ENCODE assay signal across 9 cellular contexts in the genomic region with DNA sequence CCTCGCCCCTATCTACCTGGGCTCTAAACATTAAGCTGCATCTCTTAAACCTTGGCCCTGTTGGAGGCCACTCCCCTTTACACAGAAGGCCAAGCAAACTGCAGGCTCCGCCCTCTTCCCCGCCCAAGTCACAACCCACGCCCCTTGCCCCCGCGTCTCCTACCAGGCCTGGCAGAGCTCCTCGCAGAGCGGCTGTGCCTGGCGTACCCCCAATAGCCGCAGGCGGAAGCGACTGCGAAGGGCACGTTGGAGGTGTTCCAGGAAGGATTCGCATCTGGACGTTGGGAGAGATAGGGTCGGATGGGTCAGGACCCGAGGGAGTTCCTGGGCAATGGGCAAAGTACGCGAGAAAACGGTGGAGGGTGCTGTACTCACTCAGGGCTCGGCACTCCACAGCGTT. TPM values are rescaled to one million over a fixed set of nuclear protein-coding genes. Genes with fewer than 3 reads are reported as not detected.
A peak's percentile ranks its signal among the peaks of the same experiment; 100 is the strongest.
DNase-seq lines count a peak whose midpoint lies in the region; ATAC-seq and TF ChIP-seq lines count a peak whose summit lies in the region.
"Had no signal": no experiment of that assay in that cellular context is flagged by ENCODE, and none has a peak within 500 bp of the region (broad histone marks: within the 10 kb centered on the region; RNA-seq: fewer than 3 reads in every experiment).

No MANE protein-coding gene starts in this region.

- H3K36me3 Mint-ChIP-seq in naive thymus-derived CD8-positive, alpha-beta T cell: peaks cover 2 to 15% (median 6%) of the 10 kb centered on the region in 3 donors

- TF ChIP-seq CTCF in GM13976 (IDR thresholded peaks at IDR 0.05; ENCODE audit: borderline replicate concordance, control extremely low read depth, extremely low read depth, insufficient read depth, missing control alignments): no peak
- no peak for TF ChIP-seq CTCF in WERI-Rb-1 (IDR thresholded peaks at IDR 0.05; ENCODE audit: low read depth, low read length)

- ATAC-seq in naive thymus-derived CD8-positive, alpha-beta T cell: peak; percentile 19 to 44
- no peak for ATAC-seq in GM21825 (IDR thresholded peaks at IDR 0.05; ENCODE audit: unreplicated experiment)
- no peak for ATAC-seq in GM18511 (IDR thresholded peaks at IDR 0.05; ENCODE audit: unreplicated experiment)

- POLR2A ChIA-PET in naive thymus-derived CD8-positive, alpha-beta T cell (lab: Charles Lee): no interaction called here

- no peak overlapping the region for H3K4me3 Mint-ChIP-seq in naive thymus-derived CD8-positive, alpha-beta T cell

- H3K27me3 Mint-ChIP-seq in naive thymus-derived CD8-positive, alpha-beta T cell: peaks cover 46 to 90% (median 64%) of the 10 kb centered on the region in 5 donors

- H3K4me1 Mint-ChIP-seq in naive thymus-derived CD8-positive, alpha-beta T cell: peaks cover 17 to 31% (median 27%) of the 10 kb centered on the region in 4 donors

- DNase-seq in GM13976 (ENCODE audit: low spot score) (peak; percentile 65), NCI-H146 (lab: John Stamatoyannopoulos, UW) (peak; percentile 41), WERI-Rb-1 (peak; percentile 35), hippocampal formation (lab: John Stamatoyannopoulos, UW) (no peak)
- no peak for DNase-seq in naive thymus-derived CD8-positive, alpha-beta T cell

- H3K9me3 ChIP-seq in WERI-Rb-1 (ENCODE audit: severe bottlenecking): no peaks in the 10 kb centered on the region

- no peak overlapping the region for H3K27ac Mint-ChIP-seq in naive thymus-derived CD8-positive, alpha-beta T cell

- no peaks in the 10 kb centered on the region for H3K27me3 ChIP-seq in WERI-Rb-1 (ENCODE audit: insufficient read depth, low read depth, severe bottlenecking)

- H3K9me3 Mint-ChIP-seq in naive thymus-derived CD8-positive, alpha-beta T cell: peaks cover 0 to 6% (median 2%) of the 10 kb centered on the region in 9 donors

- in situ Hi-C loops in GM13976 (cut with MboI; ENCODE audit: low sequenced_read_pairs, unreplicated experiment): no loop called here

- H3K36me3 ChIP-seq in WERI-Rb-1: no peaks in the 10 kb centered on the region; the same call in 1 of the 2 replicates

- 0 out of 2 replicates have a peak overlapping the region, but pooled peaks have one; percentile 5 for H3K27ac ChIP-seq in WERI-Rb-1
- H3K27ac ChIP-seq: HL-60 had no signal

- no peak overlapping the region for H3K4me3 ChIP-seq in WERI-Rb-1 (ENCODE audit: low read depth, low read length)

RNA-seq across cellular contexts. Expression of a gene that starts 5.9 kb away (rescaled TPM):
- not detected for total RNA-seq in naive thymus-derived CD8-positive, alpha-beta T cell
- not detected for polyA plus RNA-seq in naive thymus-derived CD8-positive, alpha-beta T cell
- total RNA-seq: subcutaneous adipose tissue had no signal

RNA-seq across cellular contexts. Expression of a gene that starts 9.8 kb away (rescaled TPM):
- 1 to 10 TPM in 1 of 2 experiments, under 1 TPM in 1; 0.26 to 1.3 TPM for total RNA-seq in naive thymus-derived CD8-positive, alpha-beta T cell
- polyA plus RNA-seq in naive thymus-derived CD8-positive, alpha-beta T cell: 1 to 10 TPM in 1 of 3 donors, under 1 TPM in 2; 0.22 to 4.4 (median 0.97) TPM

RNA-seq across cellular contexts. Expression of a gene that starts 22.1 kb away (rescaled TPM):
- total RNA-seq in naive thymus-derived CD8-positive, alpha-beta T cell: 10 to 100 TPM; 12.1 to 12.9 TPM
- polyA plus RNA-seq in naive thymus-derived CD8-positive, alpha-beta T cell: 10 to 100 TPM; 16.3 to 22.6 (median 21.9) TPM

RNA-seq across cellular contexts. Expression of a gene that starts 26.6 kb away (rescaled TPM):
- total RNA-seq in naive thymus-derived CD8-positive, alpha-beta T cell: 1 to 10 TPM in 1 of 2 experiments, not detected in 1; 1.1 TPM
- polyA plus RNA-seq in naive thymus-derived CD8-positive, alpha-beta T cell: 1 to 10 TPM in 2 of 3 donors, under 1 TPM in 1; 0.96 to 3.1 (median 1.0) TPM

RNA-seq across cellular contexts. Expression of a gene that starts 26.9 kb away (rescaled TPM):
- total RNA-seq in naive thymus-derived CD8-positive, alpha-beta T cell: 100 to 1,000 TPM; 108 to 112 TPM
- polyA plus RNA-seq in naive thymus-derived CD8-positive, alpha-beta T cell: 100 to 1,000 TPM; 253 to 362 (median 333) TPM

Comparison
In these comparisons a context has a peak if more than half of its experiments do, and no peak if none do; other contexts are left out.
1. DNase-seq: peak in GM13976 (single experiment), NCI-H146 (single experiment) and WERI-Rb-1 (single experiment); none in naive thymus-derived CD8-positive, alpha-beta T cell (0 of 10) and hippocampal formation (0 of 2).
2. ATAC-seq: peak in naive thymus-derived CD8-positive, alpha-beta T cell (2 of 2); none in GM21825 (single experiment) and GM18511 (single experiment).